9 cellular contexts compared by ENCODE assay signal in genomic region chr6:157774153-157775135, GRCh38. TPM values are rescaled to one million over a fixed set of nuclear protein-coding genes. Genes with fewer than 3 reads are reported as not detected.
DNase-seq lines count a peak whose midpoint lies in the region; ATAC-seq and TF ChIP-seq lines count a peak whose summit lies in the region.
"Had no signal": no experiment of that assay in that cellular context is flagged by ENCODE, and none has a peak within 500 bp of the region (broad histone marks: within the 10 kb centered on the region; RNA-seq: fewer than 3 reads in every experiment).

No MANE protein-coding gene starts in this region.

- H3K4me3 Mint-ChIP-seq in activated naive CD4-positive, alpha-beta T cell treated with anti-CD3 and anti-CD28 coated beads, Interleukin-2, amount 50 U/mL, for 24 hours, result no peak overlapping the region
- no peak overlapping the region for H3K4me3 Mint-ChIP-seq in stimulated activated naive CD8-positive, alpha-beta T cell treated with anti-CD3 and anti-CD28 coated beads, Interleukin-15, amount 100 ng/mL, for 72 hours

- H3K36me3 ChIP-seq in WERI-Rb-1, result no peaks in the 10 kb centered on the region

- no peaks in the 10 kb centered on the region for H3K9me3 Mint-ChIP-seq in activated naive CD4-positive, alpha-beta T cell treated with anti-CD3 and anti-CD28 coated beads, Interleukin-2, amount 50 U/mL, for 24 hours
- H3K9me3 Mint-ChIP-seq in stimulated activated naive CD8-positive, alpha-beta T cell treated with anti-CD3 and anti-CD28 coated beads, Interleukin-15, amount 100 ng/mL, for 72 hours, result peaks cover 12 to 17% of the 10 kb centered on the region in 2 donors

- no peak for TF ChIP-seq CTCF in foreskin keratinocyte (conservative IDR thresholded peaks at IDR 0.05)
- no peak for TF ChIP-seq CTCF in WERI-Rb-1 (IDR thresholded peaks at IDR 0.05; ENCODE audit: low read depth, low read length)

- no peaks in the 10 kb centered on the region for H3K27me3 Mint-ChIP-seq in activated naive CD4-positive, alpha-beta T cell treated with anti-CD3 and anti-CD28 coated beads, Interleukin-2, amount 50 U/mL, for 24 hours
- no peaks in the 10 kb centered on the region for H3K27me3 Mint-ChIP-seq in stimulated activated naive CD8-positive, alpha-beta T cell treated with anti-CD3 and anti-CD28 coated beads, Interleukin-15, amount 100 ng/mL, for 72 hours

- H3K4me1 ChIP-seq in foreskin keratinocyte, result peaks cover 18% of the 10 kb centered on the region

- H3K27ac ChIP-seq in foreskin keratinocyte (no peak overlapping the region), WERI-Rb-1 (no peak overlapping the region)

- no peak overlapping the region for H3K4me3 ChIP-seq in WERI-Rb-1 (ENCODE audit: low read depth, low read length)

- ATAC-seq in foreskin keratinocyte (peak; percentile 45), HG02623 (IDR thresholded peaks at IDR 0.05; ENCODE audit: unreplicated experiment) (no peak)
- peak; percentile 95 for ATAC-seq in stimulated activated naive CD8-positive, alpha-beta T cell treated with anti-CD3 and anti-CD28 coated beads, Interleukin-15, amount 100 ng/mL, for 72 hours

- H3K9me3 ChIP-seq in WERI-Rb-1 (ENCODE audit: severe bottlenecking), result no peaks in the 10 kb centered on the region

- H3K27me3 ChIP-seq in foreskin keratinocyte (no peaks in the 10 kb centered on the region), WERI-Rb-1 (ENCODE audit: insufficient read depth, low read depth, severe bottlenecking) (no peaks in the 10 kb centered on the region)

- peaks cover 12% of the 10 kb centered on the region for H3K36me3 Mint-ChIP-seq in activated naive CD4-positive, alpha-beta T cell treated with anti-CD3 and anti-CD28 coated beads, Interleukin-2, amount 50 U/mL, for 24 hours

- H3K4me1 Mint-ChIP-seq in activated naive CD4-positive, alpha-beta T cell treated with anti-CD3 and anti-CD28 coated beads, Interleukin-2, amount 50 U/mL, for 24 hours, result peaks cover 40% of the 10 kb centered on the region
- H3K4me1 Mint-ChIP-seq in stimulated activated naive CD8-positive, alpha-beta T cell treated with anti-CD3 and anti-CD28 coated beads, Interleukin-15, amount 100 ng/mL, for 72 hours, result peaks cover 43% of the 10 kb centered on the region

- peak overlapping the region; percentile 82 for H3K27ac Mint-ChIP-seq in activated naive CD4-positive, alpha-beta T cell treated with anti-CD3 and anti-CD28 coated beads, Interleukin-2, amount 50 U/mL, for 24 hours
- peak overlapping the region; percentile 80 to 87 for H3K27ac Mint-ChIP-seq in stimulated activated naive CD8-positive, alpha-beta T cell treated with anti-CD3 and anti-CD28 coated beads, Interleukin-15, amount 100 ng/mL, for 72 hours

- DNase-seq in activated naive CD4-positive, alpha-beta T cell treated with anti-CD3 and anti-CD28 coated beads, Interleukin-2, amount 50 U/mL, for 16 hours, result no peak
- DNase-seq in NCI-H526 treated with DMSO at 0.1 percent for 48 hours (lab: John Stamatoyannopoulos, UW), result peak; percentile 85
- no peak for DNase-seq in foreskin keratinocyte
- no peak for DNase-seq in stimulated activated naive CD8-positive, alpha-beta T cell treated with anti-CD3 and anti-CD28 coated beads, Interleukin-15, amount 100 ng/mL, for 72 hours
- no peak for DNase-seq in WERI-Rb-1
- DNase-seq in NOMO-1 treated with dmso at 0.1 percent for 144 hours (lab: John Stamatoyannopoulos, UW; ENCODE audit: unreplicated experiment), result no peak
- DNase-seq: SHP77 had no signal

RNA-seq across cellular contexts. Expression of gene SNX9, which starts 48.6 kb away (rescaled TPM):
- total RNA-seq in foreskin keratinocyte, result 48.5 and 56.1 TPM in 2 replicates
- polyA plus RNA-seq in foreskin keratinocyte, result 25.4 and 27.1 TPM in 2 replicates
